ENCODE assay signal across 1 cellular context in the genomic region with DNA sequence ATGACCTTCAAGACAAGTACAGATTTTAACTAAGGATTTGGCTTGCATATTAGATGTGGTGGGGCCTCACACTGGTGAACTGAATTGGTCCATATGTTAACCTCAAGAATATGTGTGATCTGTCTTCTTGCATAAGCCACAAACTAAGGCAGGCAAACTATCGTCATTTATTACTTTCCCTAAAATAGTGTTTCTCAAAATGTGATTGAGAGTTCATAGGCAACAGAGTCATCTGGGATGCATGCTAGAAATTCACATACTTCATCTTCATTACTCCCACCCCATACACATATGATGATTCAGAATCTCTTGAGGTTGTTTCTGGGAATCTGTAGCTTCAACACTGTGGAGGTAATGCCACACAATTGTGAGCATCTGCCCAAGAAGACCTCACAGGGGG.
TF ChIP-seq lines count a peak whose summit lies in the region.

No MANE protein-coding gene starts in this region.

TF ChIP-seq in IMR-90, 13 proteins besides CTCF, POLR2A, EP300 and RAD21:
- TF ChIP-seq CHD1 (IDR thresholded peaks at IDR 0.05; ENCODE audit: low read depth, low read length): no peak
- TF ChIP-seq, protein P1, sequence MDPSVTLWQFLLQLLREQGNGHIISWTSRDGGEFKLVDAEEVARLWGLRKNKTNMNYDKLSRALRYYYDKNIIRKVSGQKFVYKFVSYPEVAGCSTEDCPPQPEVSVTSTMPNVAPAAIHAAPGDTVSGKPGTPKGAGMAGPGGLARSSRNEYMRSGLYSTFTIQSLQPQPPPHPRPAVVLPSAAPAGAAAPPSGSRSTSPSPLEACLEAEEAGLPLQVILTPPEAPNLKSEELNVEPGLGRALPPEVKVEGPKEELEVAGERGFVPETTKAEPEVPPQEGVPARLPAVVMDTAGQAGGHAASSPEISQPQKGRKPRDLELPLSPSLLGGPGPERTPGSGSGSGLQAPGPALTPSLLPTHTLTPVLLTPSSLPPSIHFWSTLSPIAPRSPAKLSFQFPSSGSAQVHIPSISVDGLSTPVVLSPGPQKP (IDR thresholded peaks at IDR 0.05; ENCODE audit: borderline replicate concordance, low read depth, low read length): no peak
- TF ChIP-seq FOS (IDR thresholded peaks at IDR 0.05; ENCODE audit: low read depth, low read length): no peak
- no peak for TF ChIP-seq RFX5 (IDR thresholded peaks at IDR 0.05; ENCODE audit: low read depth, low read length)
- TF ChIP-seq MAFK (IDR thresholded peaks at IDR 0.05; ENCODE audit: low read depth, low read length): no peak
- no peak for TF ChIP-seq NFE2L2 (IDR thresholded peaks at IDR 0.05; ENCODE audit: low read depth, low read length)
- no peak for TF ChIP-seq RCOR1 (IDR thresholded peaks at IDR 0.05; ENCODE audit: insufficient replicate concordance, low read length)
- TF ChIP-seq SMC3 (IDR thresholded peaks at IDR 0.05; ENCODE audit: low read depth, low read length): no peak
TF ChIP-seq in IMR-90: peak in this region for 0.
